Comparison of ENCODE assay signal across 18 cellular contexts in the genomic region with DNA sequence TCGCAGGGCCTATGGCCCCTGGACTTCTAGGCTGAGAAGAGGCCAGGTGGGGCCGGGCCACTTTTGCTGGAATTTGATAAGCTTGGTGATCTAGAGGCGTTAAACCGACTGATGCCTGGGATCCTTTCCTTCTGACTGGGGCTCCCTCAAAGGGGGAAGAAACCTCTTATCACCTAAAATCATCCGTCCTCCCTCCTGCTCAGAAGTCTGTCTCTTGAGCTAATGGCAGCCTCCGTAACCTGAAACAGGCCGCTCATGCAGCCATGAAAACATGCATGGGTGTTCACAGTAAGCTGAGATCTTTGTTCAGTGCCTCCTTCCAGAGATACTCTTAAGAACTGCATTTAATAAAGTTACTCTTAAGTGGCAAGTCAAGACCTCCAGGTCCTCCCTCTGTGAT.
"Had no signal": no experiment of that assay in that cellular context is flagged by ENCODE, and none has a peak within 500 bp of the region (broad histone marks: within the 10 kb centered on the region; RNA-seq: fewer than 3 reads in every experiment).

No MANE protein-coding gene starts in this region.

- H3K4me2 ChIP-seq: smooth muscle cell had no signal

- H3K27me3 Mint-ChIP-seq: activated B cell treated with CpG ODN at 0.5 μM for 24 hours; activated CD4-positive, alpha-beta memory T cell treated with anti-CD3 and anti-CD28 coated beads, Interleukin-2, amount 10 ng/mL, durations not matched to agents 7 days and 5 days; activated T-cell treated with anti-CD3 and anti-CD28 coated beads, Interleukin-2, amount 50 U/mL, for 24 hours; effector memory CD8-positive, alpha-beta T cell; stimulated activated naive CD8-positive, alpha-beta T cell treated with anti-CD3 and anti-CD28 coated beads, Interleukin-15, amount 100 ng/mL, for 72 hours had no signal

- H3K9me3 Mint-ChIP-seq: activated B cell treated with CpG ODN at 0.5 μM for 24 hours; activated CD4-positive, alpha-beta memory T cell treated with anti-CD3 and anti-CD28 coated beads, Interleukin-2, amount 10 ng/mL, durations not matched to agents 7 days and 5 days; activated naive CD4-positive, alpha-beta T cell treated with anti-CD3 and anti-CD28 coated beads, Interleukin-2, amount 50 U/mL, for 72 hours; activated T-cell treated with anti-CD3 and anti-CD28 coated beads, Interleukin-2, amount 50 U/mL, for 24 hours; effector memory CD8-positive, alpha-beta T cell; stimulated activated naive CD8-positive, alpha-beta T cell treated with anti-CD3 and anti-CD28 coated beads, Interleukin-15, amount 100 ng/mL, for 72 hours; T-helper 2 cell treated with Interferon-gamma antibody and Interleukin-4, amounts not matched to agents 5 μg/mL and 100 μg/mL, for 36 hours had no signal

- ATAC-seq: activated naive CD4-positive, alpha-beta T cell treated with anti-CD3 and anti-CD28 coated beads, Interleukin-2, amount 50 U/mL, for 72 hours; effector memory CD8-positive, alpha-beta T cell; left lobe of liver; pancreas; sciatic nerve; stimulated activated naive CD8-positive, alpha-beta T cell treated with anti-CD3 and anti-CD28 coated beads, Interleukin-15, amount 100 ng/mL, for 72 hours; upper lobe of right lung had no signal

- H3K4me3 Mint-ChIP-seq: activated B cell treated with CpG ODN at 0.5 μM for 24 hours; activated CD4-positive, alpha-beta memory T cell treated with anti-CD3 and anti-CD28 coated beads, Interleukin-2, amount 10 ng/mL, durations not matched to agents 7 days and 5 days; activated T-cell treated with anti-CD3 and anti-CD28 coated beads, Interleukin-2, amount 50 U/mL, for 24 hours; effector memory CD8-positive, alpha-beta T cell; T-helper 2 cell treated with Interferon-gamma antibody and Interleukin-4, amounts not matched to agents 5 μg/mL and 100 μg/mL, for 36 hours had no signal

- H3K36me3 Mint-ChIP-seq: activated naive CD4-positive, alpha-beta T cell treated with anti-CD3 and anti-CD28 coated beads, Interleukin-2, amount 50 U/mL, for 72 hours had no signal

- H3K4me1 Mint-ChIP-seq: activated B cell treated with CpG ODN at 0.5 μM for 24 hours had no signal

- H3K27ac Mint-ChIP-seq: activated B cell treated with CpG ODN at 0.5 μM for 24 hours; activated CD4-positive, alpha-beta memory T cell treated with anti-CD3 and anti-CD28 coated beads, Interleukin-2, amount 10 ng/mL, durations not matched to agents 7 days and 5 days; activated T-cell treated with anti-CD3 and anti-CD28 coated beads, Interleukin-2, amount 50 U/mL, for 24 hours; T-helper 2 cell treated with Interferon-gamma antibody and Interleukin-4, amounts not matched to agents 5 μg/mL and 100 μg/mL, for 36 hours had no signal

- H3K27me3 ChIP-seq: neutrophil, pancreas, upper lobe of right lung had no signal

- H3K4me3 ChIP-seq: pancreas, smooth muscle cell, upper lobe of right lung had no signal

- H3K4me1 ChIP-seq: pancreas, upper lobe of right lung had no signal

- H3K27ac ChIP-seq: neutrophil, pancreas, upper lobe of right lung had no signal

- DNase-seq: activated B cell treated with CpG ODN at 0.5 μM for 24 hours; activated CD4-positive, alpha-beta memory T cell treated with anti-CD3 and anti-CD28 coated beads, Interleukin-2, amount 10 ng/mL, durations not matched to agents 7 days and 5 days; activated CD4-positive, alpha-beta T cell treated with anti-CD3 and anti-CD28 coated beads for 4 hours; activated T-cell treated with anti-CD3 and anti-CD28 coated beads, Interleukin-2, amount 50 U/mL, for 24 hours; amygdala; effector memory CD8-positive, alpha-beta T cell; foreskin fibroblast; pancreas; stimulated activated CD4-positive, alpha-beta T cell treated with anti-CD3 and anti-CD28 coated beads, Interleukin-4, amount 100 ng/mL, for 1 hour; stimulated activated naive CD8-positive, alpha-beta T cell treated with anti-CD3 and anti-CD28 coated beads, Interleukin-15, amount 100 ng/mL, for 72 hours; SW 1271; upper lobe of right lung had no signal
